24 cellular contexts compared by ENCODE assay signal in the genomic region with DNA sequence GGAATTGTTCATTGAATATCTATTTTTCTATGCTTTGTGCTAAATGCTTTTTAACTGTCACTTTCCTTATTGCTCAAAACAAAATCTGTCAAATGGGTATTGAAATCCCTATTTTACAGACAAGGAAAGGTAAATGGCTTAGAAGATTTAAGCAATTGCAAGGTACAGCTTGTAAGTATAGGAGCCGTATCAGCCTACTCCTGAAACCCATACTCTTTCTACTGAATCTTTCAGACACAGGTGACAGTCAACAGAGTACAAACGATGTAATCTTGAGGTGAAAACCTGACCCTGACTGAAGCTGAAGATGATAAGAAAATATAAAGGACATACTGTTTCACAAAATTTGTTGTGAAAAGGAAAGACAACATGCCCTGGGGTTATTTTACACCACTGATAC. TPM values are rescaled to one million over a fixed set of nuclear protein-coding genes. Genes with fewer than 3 reads are reported as not detected.
DNase-seq lines count a peak whose midpoint lies in the region; ATAC-seq and TF ChIP-seq lines count a peak whose summit lies in the region.
"Had no signal": no experiment of that assay in that cellular context is flagged by ENCODE, and none has a peak within 500 bp of the region (broad histone marks: within the 10 kb centered on the region; RNA-seq: fewer than 3 reads in every experiment).

No MANE protein-coding gene starts in this region.

- H3K27ac ChIP-seq in GM23338 (ENCODE audit: low read depth): peak overlapping the region; percentile 89
- H3K27ac ChIP-seq: BLaER1 had no signal

- no peaks in the 10 kb centered on the region for H3F3A ChIP-seq in GM23338 (replicated peaks; ENCODE audit: low read depth)

- no peak overlapping the region for H3K4me3 Mint-ChIP-seq in GM23338
- no peak overlapping the region for H3K4me3 Mint-ChIP-seq in activated T-helper 17 cell treated with anti-CD3 and anti-CD28 coated beads, Interleukin-2, amount 50 U/mL, for 72 hours
- H3K4me3 Mint-ChIP-seq: CD14-positive monocyte; CD4-positive, alpha-beta memory T cell; CD4-positive, CD25-positive, alpha-beta regulatory T cell; CD8-positive, alpha-beta memory T cell had no signal

- 0 out of 3 replicates have a peak, but pooled peaks have one; percentile 26 for ATAC-seq in GM23338
- ATAC-seq in activated T-helper 17 cell treated with anti-CD3 and anti-CD28 coated beads, Interleukin-2, amount 50 U/mL, for 72 hours (replicated peaks): peak; percentile 54
- ATAC-seq: GM12878 had no signal

- H3K27me3 Mint-ChIP-seq in GM23338 (ENCODE audit: insufficient read depth, low read depth, poor library complexity): peaks cover 1% of the 10 kb centered on the region
- peaks cover 12% of the 10 kb centered on the region for H3K27me3 Mint-ChIP-seq in activated T-helper 17 cell treated with anti-CD3 and anti-CD28 coated beads, Interleukin-2, amount 50 U/mL, for 72 hours

- H3K4me1 Mint-ChIP-seq in GM23338: peaks cover 40% of the 10 kb centered on the region
- no peaks in the 10 kb centered on the region for H3K4me1 Mint-ChIP-seq in activated T-helper 17 cell treated with anti-CD3 and anti-CD28 coated beads, Interleukin-2, amount 50 U/mL, for 72 hours
- H3K4me1 Mint-ChIP-seq: CD14-positive monocyte; CD8-positive, alpha-beta memory T cell had no signal

- peak overlapping the region; percentile 56 for H3K4me2 ChIP-seq in GM23338
- H3K4me2 ChIP-seq: BLaER1 had no signal

- H2AFZ ChIP-seq in GM23338: no peak overlapping the region

- H3K36me3 ChIP-seq in GM23338 (ENCODE audit: insufficient read depth): no peaks in the 10 kb centered on the region

- H3K79me2 ChIP-seq in GM23338 (replicated peaks; ENCODE audit: insufficient read depth): no peaks in the 10 kb centered on the region

- 0 out of 3 replicates have a peak, but pooled peaks cover 3% of the 10 kb centered on the region for H3K36me3 Mint-ChIP-seq in GM23338 (ENCODE audit: low read depth)
- H3K36me3 Mint-ChIP-seq in activated T-helper 17 cell treated with anti-CD3 and anti-CD28 coated beads, Interleukin-2, amount 50 U/mL, for 72 hours (ENCODE audit: low read depth): peaks cover 29% of the 10 kb centered on the region

- H3K9me2 ChIP-seq in GM23338 (ENCODE audit: insufficient read depth): no peaks in the 10 kb centered on the region

- peaks cover 45% of the 10 kb centered on the region for H3K4me1 ChIP-seq in GM23338 (ENCODE audit: insufficient read depth)
- H3K4me1 ChIP-seq: BE2C, BLaER1 had no signal

- no peaks in the 10 kb centered on the region for H4K20me1 ChIP-seq in GM23338 (replicated peaks; ENCODE audit: insufficient read depth)
- H4K20me1 ChIP-seq: BLaER1 had no signal

- H3K9me3 Mint-ChIP-seq in GM23338: no peaks in the 10 kb centered on the region
- peaks cover 1% of the 10 kb centered on the region for H3K9me3 Mint-ChIP-seq in activated T-helper 17 cell treated with anti-CD3 and anti-CD28 coated beads, Interleukin-2, amount 50 U/mL, for 72 hours
- H3K9me3 Mint-ChIP-seq: CD14-positive monocyte; CD4-positive, alpha-beta memory T cell; CD8-positive, alpha-beta memory T cell had no signal

- H3K27me3 ChIP-seq in GM23338 (ENCODE audit: insufficient read depth): no peaks in the 10 kb centered on the region
- H3K27me3 ChIP-seq: BLaER1 had no signal

- H3K4me3 ChIP-seq in GM23338: no peak overlapping the region
- H3K4me3 ChIP-seq: BLaER1, GM12878 had no signal

- DNase-seq in GM23338 (ENCODE audit: low spot score) (no peak), cerebellar nuclear complex (lab: John Stamatoyannopoulos, UW) (no peak), NCI-H128 (lab: John Stamatoyannopoulos, UW; ENCODE audit: unreplicated experiment) (no peak)
- no peak for DNase-seq in activated CD4-positive, alpha-beta T cell treated with anti-CD3 and anti-CD28 coated beads for 48 hours
- DNase-seq: 8988T; ACHN; BE2C; C1 segment of cervical spinal cord; CD4-positive, alpha-beta memory T cell; CD4-positive, CD25-positive, alpha-beta regulatory T cell; CD8-positive, alpha-beta memory T cell; COR-L47; DMS 273 treated with DMSO at 0.1 percent for 48 hours; DMS153; DMS53; DMS79; DND-41; EL; GDM1 had no signal

- peak overlapping the region; percentile 65 for H3K27ac Mint-ChIP-seq in GM23338
- H3K27ac Mint-ChIP-seq in activated T-helper 17 cell treated with anti-CD3 and anti-CD28 coated beads, Interleukin-2, amount 50 U/mL, for 72 hours: no peak overlapping the region
- H3K27ac Mint-ChIP-seq: CD14-positive monocyte; CD4-positive, CD25-positive, alpha-beta regulatory T cell had no signal

- no peak for TF ChIP-seq CTCF in GM23338 (conservative IDR thresholded peaks at IDR 0.05; ENCODE audit: low read depth in 2 of 2)

TF ChIP-seq in GM23338, 12 proteins besides CTCF, POLR2A, EP300 and RAD21 (continues in another document):
- TF ChIP-seq ZNF331 (CRISPR knock-in tag; IDR thresholded peaks at IDR 0.05; ENCODE audit: low read depth) (no peak), NANOG (IDR thresholded peaks at IDR 0.05; ENCODE audit: borderline replicate concordance) (no peak), EZH2 (IDR thresholded peaks at IDR 0.05; ENCODE audit: low read depth, unreplicated experiment) (no peak), JUNB (IDR thresholded peaks at IDR 0.05; ENCODE audit: unreplicated experiment) (no peak)
- TF ChIP-seq, protein P1, sequence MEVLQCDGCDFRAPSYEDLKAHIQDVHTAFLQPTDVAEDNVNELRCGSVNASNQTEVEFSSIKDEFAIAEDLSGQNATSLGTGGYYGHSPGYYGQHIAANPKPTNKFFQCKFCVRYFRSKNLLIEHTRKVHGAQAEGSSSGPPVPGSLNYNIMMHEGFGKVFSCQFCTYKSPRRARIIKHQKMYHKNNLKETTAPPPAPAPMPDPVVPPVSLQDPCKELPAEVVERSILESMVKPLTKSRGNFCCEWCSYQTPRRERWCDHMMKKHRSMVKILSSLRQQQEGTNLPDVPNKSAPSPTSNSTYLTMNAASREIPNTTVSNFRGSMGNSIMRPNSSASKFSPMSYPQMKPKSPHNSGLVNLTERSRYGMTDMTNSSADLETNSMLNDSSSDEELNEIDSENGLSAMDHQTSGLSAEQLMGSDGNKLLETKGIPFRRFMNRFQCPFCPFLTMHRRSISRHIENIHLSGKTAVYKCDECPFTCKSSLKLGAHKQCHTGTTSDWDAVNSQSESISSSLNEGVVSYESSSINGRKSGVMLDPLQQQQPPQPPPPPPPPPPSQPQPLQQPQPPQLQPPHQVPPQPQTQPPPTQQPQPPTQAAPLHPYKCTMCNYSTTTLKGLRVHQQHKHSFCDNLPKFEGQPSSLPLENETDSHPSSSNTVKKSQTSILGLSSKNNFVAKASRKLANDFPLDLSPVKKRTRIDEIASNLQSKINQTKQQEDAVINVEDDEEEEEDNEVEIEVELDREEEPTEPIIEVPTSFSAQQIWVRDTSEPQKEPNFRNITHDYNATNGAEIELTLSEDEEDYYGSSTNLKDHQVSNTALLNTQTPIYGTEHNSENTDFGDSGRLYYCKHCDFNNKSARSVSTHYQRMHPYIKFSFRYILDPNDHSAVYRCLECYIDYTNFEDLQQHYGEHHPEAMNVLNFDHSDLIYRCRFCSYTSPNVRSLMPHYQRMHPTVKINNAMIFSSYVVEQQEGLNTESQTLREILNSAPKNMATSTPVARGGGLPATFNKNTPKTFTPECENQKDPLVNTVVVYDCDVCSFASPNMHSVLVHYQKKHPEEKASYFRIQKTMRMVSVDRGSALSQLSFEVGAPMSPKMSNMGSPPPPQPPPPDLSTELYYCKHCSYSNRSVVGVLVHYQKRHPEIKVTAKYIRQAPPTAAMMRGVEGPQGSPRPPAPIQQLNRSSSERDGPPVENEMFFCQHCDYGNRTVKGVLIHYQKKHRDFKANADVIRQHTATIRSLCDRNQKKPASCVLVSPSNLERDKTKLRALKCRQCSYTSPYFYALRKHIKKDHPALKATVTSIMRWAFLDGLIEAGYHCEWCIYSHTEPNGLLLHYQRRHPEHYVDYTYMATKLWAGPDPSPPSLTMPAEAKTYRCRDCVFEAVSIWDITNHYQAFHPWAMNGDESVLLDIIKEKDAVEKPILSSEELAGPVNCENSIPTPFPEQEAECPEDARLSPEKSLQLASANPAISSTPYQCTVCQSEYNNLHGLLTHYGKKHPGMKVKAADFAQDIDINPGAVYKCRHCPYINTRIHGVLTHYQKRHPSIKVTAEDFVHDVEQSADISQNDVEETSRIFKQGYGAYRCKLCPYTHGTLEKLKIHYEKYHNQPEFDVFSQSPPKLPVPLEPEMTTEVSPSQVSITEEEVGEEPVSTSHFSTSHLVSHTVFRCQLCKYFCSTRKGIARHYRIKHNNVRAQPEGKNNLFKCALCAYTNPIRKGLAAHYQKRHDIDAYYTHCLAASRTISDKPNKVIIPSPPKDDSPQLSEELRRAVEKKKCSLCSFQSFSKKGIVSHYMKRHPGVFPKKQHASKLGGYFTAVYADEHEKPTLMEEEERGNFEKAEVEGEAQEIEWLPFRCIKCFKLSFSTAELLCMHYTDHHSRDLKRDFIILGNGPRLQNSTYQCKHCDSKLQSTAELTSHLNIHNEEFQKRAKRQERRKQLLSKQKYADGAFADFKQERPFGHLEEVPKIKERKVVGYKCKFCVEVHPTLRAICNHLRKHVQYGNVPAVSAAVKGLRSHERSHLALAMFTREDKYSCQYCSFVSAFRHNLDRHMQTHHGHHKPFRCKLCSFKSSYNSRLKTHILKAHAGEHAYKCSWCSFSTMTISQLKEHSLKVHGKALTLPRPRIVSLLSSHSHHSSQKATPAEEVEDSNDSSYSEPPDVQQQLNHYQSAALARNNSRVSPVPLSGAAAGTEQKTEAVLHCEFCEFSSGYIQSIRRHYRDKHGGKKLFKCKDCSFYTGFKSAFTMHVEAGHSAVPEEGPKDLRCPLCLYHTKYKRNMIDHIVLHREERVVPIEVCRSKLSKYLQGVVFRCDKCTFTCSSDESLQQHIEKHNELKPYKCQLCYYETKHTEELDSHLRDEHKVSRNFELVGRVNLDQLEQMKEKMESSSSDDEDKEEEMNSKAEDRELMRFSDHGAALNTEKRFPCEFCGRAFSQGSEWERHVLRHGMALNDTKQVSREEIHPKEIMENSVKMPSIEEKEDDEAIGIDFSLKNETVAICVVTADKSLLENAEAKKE (CRISPR knock-in tag; IDR thresholded peaks at IDR 0.05): no peak

RNA-seq across cellular contexts. Expression of a gene that starts 7.0 kb away (rescaled TPM):
- total RNA-seq in GM23338 (2014; rRNA removed; shearing (Covaris generic)): 93.7 and 109 TPM in 2 replicates
- polyA plus RNA-seq in GM23338 (2016; fragmentation: Nextera tagmentation; extraction: Ambion mirVana): 963 and 996 TPM in 2 replicates
- total RNA-seq in activated T-helper 17 cell treated with anti-CD3 and anti-CD28 coated beads, Interleukin-2, amount 50 U/mL, for 72 hours: 100 to 1,000 TPM; 260 to 372 TPM

RNA-seq across cellular contexts. Expression of a gene that starts 34.0 kb away (rescaled TPM):
- total RNA-seq in GM23338 (2014; rRNA removed; shearing (Covaris generic)): 99.9 and 101 TPM in 2 replicates
- 52.6 and 61.7 TPM in 2 replicates for polyA plus RNA-seq in GM23338 (2016; fragmentation: Nextera tagmentation; extraction: Ambion mirVana)
- total RNA-seq in activated T-helper 17 cell treated with anti-CD3 and anti-CD28 coated beads, Interleukin-2, amount 50 U/mL, for 72 hours: 100 to 1,000 TPM in 1 of 2 donors, 10 to 100 TPM in 1; 81.7 to 115 TPM

RNA-seq across cellular contexts. Expression of a gene that starts 44.7 kb away (rescaled TPM):
- 4.0 and 6.3 TPM in 2 replicates for total RNA-seq in GM23338 (2014; rRNA removed; shearing (Covaris generic))
- 0.39 and 1.2 TPM in 2 replicates for polyA plus RNA-seq in GM23338 (2016; fragmentation: Nextera tagmentation; extraction: Ambion mirVana)
- total RNA-seq in activated T-helper 17 cell treated with anti-CD3 and anti-CD28 coated beads, Interleukin-2, amount 50 U/mL, for 72 hours: not detected
- total RNA-seq: CD4-positive, alpha-beta memory T cell; CD8-positive, alpha-beta memory T cell; G401 had no signal
- polyA plus RNA-seq: CD14-positive monocyte; CD4-positive, alpha-beta memory T cell; CD4-positive, CD25-positive, alpha-beta regulatory T cell; CD8-positive, alpha-beta memory T cell had no signal
